Comparison of ENCODE assay signal across 11 cellular contexts in genomic region chr17:36641331-36641876, GRCh38. TPM values are rescaled to one million over a fixed set of nuclear protein-coding genes. Genes with fewer than 3 reads are reported as not detected.
DNase-seq lines count a peak whose midpoint lies in the region; ATAC-seq and TF ChIP-seq lines count a peak whose summit lies in the region.
"Had no signal": no experiment of that assay in that cellular context is flagged by ENCODE, and none has a peak within 500 bp of the region (broad histone marks: within the 10 kb centered on the region; RNA-seq: fewer than 3 reads in every experiment).

No MANE protein-coding gene starts in this region.

- H3K9me3 Mint-ChIP-seq in endodermal cell (peaks cover 2% of the 10 kb centered on the region), natural killer cell (no peaks in the 10 kb centered on the region)

- peak overlapping the region; percentile 63 for H3K4me3 Mint-ChIP-seq in endodermal cell
- H3K4me3 Mint-ChIP-seq in natural killer cell, result peak overlapping the region; percentile 6

- H3K27ac Mint-ChIP-seq in endodermal cell (no peak overlapping the region), natural killer cell (no peak overlapping the region)

- DNase-seq in heart right ventricle (no peak), right atrium auricular region (ENCODE audit: low spot score) (no peak), endodermal cell (peak; percentile 84), natural killer cell (no peak), activated gamma-delta T cell treated with Interleukin-2 at 50 U/mL for 16 hours (no peak), SIG-M5 treated with dmso at 0.1 percent for 504 hours (lab: John Stamatoyannopoulos, UW; ENCODE audit: unreplicated experiment) (no peak)
- DNase-seq: kidney glomerular epithelial cell, NCI-H510A had no signal

- WGBS in heart right ventricle, 2 donors, result 1 to 2% methylated on average over 43 of the region's 43 CpGs
- 3 to 9% methylated on average over 20 to 43 of the region's 43 CpGs for WGBS in endodermal cell (ENCODE audit: insufficient coverage in 1 of 2, insufficient read length in 1 of 2), 2 experiments
- 2% methylated on average over 43 of the region's 43 CpGs for WGBS in urinary bladder

- peaks cover 73% of the 10 kb centered on the region for H3K27me3 Mint-ChIP-seq in endodermal cell (ENCODE audit: insufficient read depth)
- peaks cover 69 to 72% of the 10 kb centered on the region in 2 donors for H3K27me3 Mint-ChIP-seq in natural killer cell (ENCODE audit: low read depth in 2 of 2)

- peak overlapping the region in 9 of 10 donors; percentile 23 to 51 (median 44) for H3K4me3 ChIP-seq in heart right ventricle
- H3K4me3 ChIP-seq in right atrium auricular region, result peak overlapping the region in 1 of 2 donors; percentile 40
- peak overlapping the region; percentile 75 for H3K4me3 ChIP-seq in endodermal cell (ENCODE audit: low read length)
- peak overlapping the region; percentile 29 for H3K4me3 ChIP-seq in urinary bladder (ENCODE audit: low read depth, low read length)
- H3K4me3 ChIP-seq: BLaER1 had no signal

- H3K27ac ChIP-seq in heart right ventricle, result no peak overlapping the region
- H3K27ac ChIP-seq in right atrium auricular region, result no peak overlapping the region
- H3K27ac ChIP-seq in endodermal cell (ENCODE audit: low read depth, low read length), result no peak overlapping the region
- H3K27ac ChIP-seq in urinary bladder (ENCODE audit: low read depth), result no peak overlapping the region
- H3K27ac ChIP-seq: BLaER1 had no signal

- intact Hi-C loops in heart right ventricle (cut with DNase I) (loop anchor here in 1 of 10 donors (5.0 kb wide), 1 partner anchor 1739 kb away; no protein-coding TSS in a partner anchor), natural killer cell (cut with micrococcal nuclease) (no loop called here)

- H3K36me3 ChIP-seq in heart right ventricle (no peaks in the 10 kb centered on the region), right atrium auricular region (no peaks in the 10 kb centered on the region), endodermal cell (ENCODE audit: control insufficient read depth, insufficient read depth, low read length) (no peaks in the 10 kb centered on the region), urinary bladder (ENCODE audit: insufficient read depth) (no peaks in the 10 kb centered on the region)
- H3K36me3 ChIP-seq: BLaER1 had no signal

- peaks cover 5 to 20% (median 13%) of the 10 kb centered on the region in 9 donors for H3K4me1 ChIP-seq in heart right ventricle
- peaks cover 0 to 18% of the 10 kb centered on the region in 2 donors for H3K4me1 ChIP-seq in right atrium auricular region
- H3K4me1 ChIP-seq in endodermal cell (ENCODE audit: control insufficient read depth, insufficient read depth, low read length), result no peaks in the 10 kb centered on the region
- H3K4me1 ChIP-seq in urinary bladder (ENCODE audit: insufficient read depth), result no peaks in the 10 kb centered on the region

- H3K9ac ChIP-seq in endodermal cell (ENCODE audit: extremely low read depth, low read length, poor library complexity, severe bottlenecking), result no peak overlapping the region
- H3K9ac ChIP-seq: BLaER1 had no signal

- peaks cover 0 to 99% (median 95%) of the 10 kb centered on the region in 7 donors for H3K27me3 ChIP-seq in heart right ventricle
- H3K27me3 ChIP-seq in right atrium auricular region, result peaks cover 14 to 21% of the 10 kb centered on the region in 2 donors
- H3K27me3 ChIP-seq in endodermal cell (ENCODE audit: control insufficient read depth, insufficient read depth, low read length, poor library complexity, severe bottlenecking), result peaks cover 58% of the 10 kb centered on the region

- peaks cover 10% of the 10 kb centered on the region for H3K4me1 Mint-ChIP-seq in endodermal cell
- peaks cover 18 to 26% of the 10 kb centered on the region in 2 donors for H3K4me1 Mint-ChIP-seq in natural killer cell

- no peaks in the 10 kb centered on the region for H3K36me3 Mint-ChIP-seq in endodermal cell (ENCODE audit: low read depth)
- no peaks in the 10 kb centered on the region for H3K36me3 Mint-ChIP-seq in natural killer cell

- TF ChIP-seq CTCF in heart right ventricle (IDR thresholded peaks at IDR 0.05), result no peak
- no peak for TF ChIP-seq CTCF in right atrium auricular region (IDR thresholded peaks at IDR 0.05)
- no peak for TF ChIP-seq CTCF in endodermal cell (conservative IDR thresholded peaks at IDR 0.05)
- no peak for TF ChIP-seq CTCF in natural killer cell (IDR thresholded peaks at IDR 0.05)

- ATAC-seq in heart right ventricle (peak in 1 of 8 donors; percentile 15), natural killer cell (peak in 1 of 3 donors; percentile 34), GM21619 (IDR thresholded peaks at IDR 0.05; ENCODE audit: unreplicated experiment) (no peak)

- no peaks in the 10 kb centered on the region for H3K9me3 ChIP-seq in heart right ventricle
- H3K9me3 ChIP-seq in right atrium auricular region, result no peaks in the 10 kb centered on the region
- no peaks in the 10 kb centered on the region for H3K9me3 ChIP-seq in endodermal cell (ENCODE audit: control insufficient read depth, low read length)

RNA-seq across cellular contexts. Expression of gene MRM1, which starts 40.0 kb away (rescaled TPM):
- total RNA-seq in heart right ventricle (1 to 10 TPM; 5.5 to 8.8 (median 6.8) TPM), right atrium auricular region (1 to 10 TPM; 3.7 to 6.3 TPM), endodermal cell (10 to 100 TPM; 10.7 to 11.4 TPM), natural killer cell (1 to 10 TPM; 1.3 to 2.8 (median 1.7) TPM), urinary bladder (3.0 TPM)
- polyA plus RNA-seq in heart right ventricle (10 to 100 TPM in 1 of 2 donors, 1 to 10 TPM in 1; 9.1 to 10.3 TPM), urinary bladder (7.9 TPM)
- 2.4 TPM for polyA plus RNA-seq in endodermal cell (2013, experiment 1 of 2)
- polyA plus RNA-seq in endodermal cell (2013, experiment 2 of 2), result 1.7 TPM

RNA-seq across cellular contexts. Expression of gene DHRS11, which starts 49.7 kb away (rescaled TPM):
- 10 to 100 TPM; 11.0 to 24.7 (median 18.9) TPM for total RNA-seq in heart right ventricle
- polyA plus RNA-seq in heart right ventricle, result 10 to 100 TPM; 12.9 to 23.3 TPM
- 10 to 100 TPM; 10.5 to 17.3 TPM for total RNA-seq in right atrium auricular region
- total RNA-seq in endodermal cell, result 10 to 100 TPM; 25.5 to 28.5 TPM
- polyA plus RNA-seq in endodermal cell (2013, experiment 1 of 2), result 20.2 TPM
- polyA plus RNA-seq in endodermal cell (2013, experiment 2 of 2), result 19.2 TPM
- total RNA-seq in natural killer cell, result 1 to 10 TPM; 2.7 to 6.0 (median 4.9) TPM
- total RNA-seq in urinary bladder, result 3.2 TPM
- polyA plus RNA-seq in urinary bladder, result 9.4 TPM
